ENCODE assay signal across 10 cellular contexts in genomic region chr6:56524891-56525703, GRCh38.
A peak's percentile ranks its signal among the peaks of the same experiment; 100 is the strongest.
DNase-seq lines count a peak whose midpoint lies in the region; ATAC-seq, FAIRE-seq and TF ChIP-seq lines count a peak whose summit lies in the region.
"Had no signal": no experiment of that assay in that cellular context is flagged by ENCODE, and none has a peak within 500 bp of the region (broad histone marks: within the 10 kb centered on the region; RNA-seq: fewer than 3 reads in every experiment).

No MANE protein-coding gene starts in this region.

- TF ChIP-seq CTCF in upper lobe of right lung (IDR thresholded peaks at IDR 0.05) = no peak
- no peak for TF ChIP-seq CTCF in activated CD8-positive, alpha-beta T cell treated with anti-CD3 and anti-CD28 coated beads for 36 hours (IDR thresholded peaks at IDR 0.05)

- H3K4me1 Mint-ChIP-seq in activated CD8-positive, alpha-beta T cell treated with anti-CD3 and anti-CD28 coated beads for 36 hours (ENCODE audit: low read depth) = no peaks in the 10 kb centered on the region
- no peaks in the 10 kb centered on the region for H3K4me1 Mint-ChIP-seq in activated T-cell treated with anti-CD3 and anti-CD28 coated beads, Interleukin-2, amount 50 U/mL, for 24 hours (ENCODE audit: low read depth)

- DNase-seq in M059J (ENCODE audit: low read depth) (peak; percentile 96), upper lobe of right lung (no peak), NCI-H1694 (lab: John Stamatoyannopoulos, UW) (no peak), SW480 (ENCODE audit: low spot score) (no peak)
- DNase-seq in activated CD8-positive, alpha-beta T cell treated with anti-CD3 and anti-CD28 coated beads for 36 hours = no peak
- no peak for DNase-seq in activated T-cell treated with anti-CD3 and anti-CD28 coated beads, Interleukin-2, amount 50 U/mL, for 24 hours
- DNase-seq: SHP77 had no signal

- H3K36me3 ChIP-seq in mucosa of rectum (ENCODE audit: control insufficient read depth in 2 of 2, insufficient read depth in 2 of 2, low read length in 2 of 2) (peaks cover 24 to 25% of the 10 kb centered on the region in 2 donors), upper lobe of right lung (peaks cover 51% of the 10 kb centered on the region)

- no peaks in the 10 kb centered on the region for H3K36me3 Mint-ChIP-seq in activated CD8-positive, alpha-beta T cell treated with anti-CD3 and anti-CD28 coated beads for 36 hours (ENCODE audit: low read depth)
- H3K36me3 Mint-ChIP-seq in activated T-cell treated with anti-CD3 and anti-CD28 coated beads, Interleukin-2, amount 50 U/mL, for 24 hours (ENCODE audit: low read depth) = no peaks in the 10 kb centered on the region

- ATAC-seq in upper lobe of right lung = no peak
- ATAC-seq in activated CD8-positive, alpha-beta T cell treated with anti-CD3 and anti-CD28 coated beads for 36 hours = no peak

- H3K4me1 ChIP-seq in mucosa of rectum (ENCODE audit: control insufficient read depth in 2 of 2, insufficient read depth in 2 of 2, low read length in 2 of 2) (no peaks in the 10 kb centered on the region), upper lobe of right lung (peaks cover 10% of the 10 kb centered on the region)

- no peaks in the 10 kb centered on the region for H3K27me3 Mint-ChIP-seq in activated CD8-positive, alpha-beta T cell treated with anti-CD3 and anti-CD28 coated beads for 36 hours
- no peaks in the 10 kb centered on the region for H3K27me3 Mint-ChIP-seq in activated T-cell treated with anti-CD3 and anti-CD28 coated beads, Interleukin-2, amount 50 U/mL, for 24 hours

- no peak overlapping the region for H3K4me3 Mint-ChIP-seq in activated CD8-positive, alpha-beta T cell treated with anti-CD3 and anti-CD28 coated beads for 36 hours
- no peak overlapping the region for H3K4me3 Mint-ChIP-seq in activated T-cell treated with anti-CD3 and anti-CD28 coated beads, Interleukin-2, amount 50 U/mL, for 24 hours

- CTCF ChIA-PET in activated CD8-positive, alpha-beta T cell treated with anti-CD3 and anti-CD28 coated beads for 36 hours (lab: Charles Lee) = no interaction called here

- FAIRE-seq in endometrium (lab: Jason Lieb, UNC) = peak; percentile 92

- H3K27ac ChIP-seq in mucosa of rectum (ENCODE audit: low read depth in 2 of 2, low read length in 2 of 2) (peak overlapping the region; percentile 19 to 32), upper lobe of right lung (peak overlapping the region; percentile 7)

- no peaks in the 10 kb centered on the region for H3K9me3 ChIP-seq in mucosa of rectum (ENCODE audit: control insufficient read depth in 2 of 2, low read length in 2 of 2)
- H3K9me3 ChIP-seq in upper lobe of right lung = no peaks in the 10 kb centered on the region
- H3K9me3 ChIP-seq: HAP-1 had no signal

- POLR2A ChIA-PET in activated CD8-positive, alpha-beta T cell treated with anti-CD3 and anti-CD28 coated beads for 36 hours (lab: Charles Lee) = no interaction called here

- intact Hi-C loops in upper lobe of right lung (cut with DNase I) = no loop called here
- intact Hi-C loops in activated CD8-positive, alpha-beta T cell treated with anti-CD3 and anti-CD28 coated beads for 36 hours (cut with micrococcal nuclease) = no loop called here

- H3K4me3 ChIP-seq in mucosa of rectum (ENCODE audit: low read length in 2 of 2) (no peak overlapping the region), upper lobe of right lung (no peak overlapping the region)
- H3K4me3 ChIP-seq: HAP-1 had no signal

- H3K27me3 ChIP-seq in mucosa of rectum (ENCODE audit: control insufficient read depth in 2 of 2, insufficient read depth in 2 of 2, low read length in 2 of 2) = no peaks in the 10 kb centered on the region
- H3K27me3 ChIP-seq in upper lobe of right lung = no peaks in the 10 kb centered on the region

- no peak overlapping the region for H3K27ac Mint-ChIP-seq in activated CD8-positive, alpha-beta T cell treated with anti-CD3 and anti-CD28 coated beads for 36 hours
- no peak overlapping the region for H3K27ac Mint-ChIP-seq in activated T-cell treated with anti-CD3 and anti-CD28 coated beads, Interleukin-2, amount 50 U/mL, for 24 hours

- H3K9me3 Mint-ChIP-seq in activated CD8-positive, alpha-beta T cell treated with anti-CD3 and anti-CD28 coated beads for 36 hours = peaks cover 3% of the 10 kb centered on the region
- peaks cover 3% of the 10 kb centered on the region for H3K9me3 Mint-ChIP-seq in activated T-cell treated with anti-CD3 and anti-CD28 coated beads, Interleukin-2, amount 50 U/mL, for 24 hours

- H3K9ac ChIP-seq in mucosa of rectum (ENCODE audit: low read depth in 1 of 2, low read length in 2 of 2) = no peak overlapping the region
